8 cellular contexts compared by ENCODE assay signal in genomic region chr11:5808500-5809121, GRCh38. TPM values are rescaled to one million over a fixed set of nuclear protein-coding genes. Genes with fewer than 3 reads are reported as not detected.
DNase-seq lines count a peak whose midpoint lies in the region; ATAC-seq and TF ChIP-seq lines count a peak whose summit lies in the region.

TSS of gene OR52N2 (plus strand) at chr11:5808924. CDS start at chr11:5820336, 11,412 bp downstream.

- WGBS in gastroesophageal sphincter (ENCODE audit: low coverage in 1 of 2), 2 donors, result 0 to 3% methylated on average over 3 to 9 of the region's 24 CpGs

- DNase-seq in Caki2 (ENCODE audit: low read depth) (peak; percentile 36), Peyer's patch (peak; percentile 54 to 88 (median 77)), nucleus accumbens (lab: John Stamatoyannopoulos, UW) (peak in 47 of 56 donors; percentile 1 to 76 (median 23)), superior temporal gyrus (ENCODE audit: extremely low spot score) (peak; percentile 91)
- DNase-seq in activated T-helper 9 cell treated with anti-CD3 and anti-CD28 coated beads, Interleukin-2, amount 50 U/mL, for 16 hours (ENCODE audit: low read depth), result peak; percentile 46

- H3K36me3 ChIP-seq in Peyer's patch, result no peaks in the 10 kb centered on the region
- H3K36me3 ChIP-seq in gastroesophageal sphincter, result no peaks in the 10 kb centered on the region

- H3K27me3 ChIP-seq in Peyer's patch (no peaks in the 10 kb centered on the region), gastroesophageal sphincter (peaks cover 9% of the 10 kb centered on the region)

- peak; percentile 52 to 85 (median 78) for TF ChIP-seq CTCF in Peyer's patch (IDR thresholded peaks at IDR 0.05)
- peak; percentile 55 to 87 (median 70) for TF ChIP-seq CTCF in gastroesophageal sphincter (IDR thresholded peaks at IDR 0.05)

- H3K4me1 ChIP-seq in Peyer's patch (no peaks in the 10 kb centered on the region), gastroesophageal sphincter (peaks cover 0 to 12% (median 0%) of the 10 kb centered on the region in 3 donors)

- H3K4me3 ChIP-seq in Peyer's patch (peak within 1 kb of the TSS; percentile 20 to 53 (median 41)), gastroesophageal sphincter (peak within 1 kb of the TSS; percentile 23 to 45)

- H3K27ac ChIP-seq in Peyer's patch, result no peak within 1 kb of the TSS
- H3K27ac ChIP-seq in gastroesophageal sphincter, result no peak within 1 kb of the TSS

- in situ Hi-C loops in Caki2 (cut with HindIII; ENCODE audit: low pct_unique_long_range_greater_than_20kb, low sequenced_read_pairs), result no loop called here

- peak; percentile 85 for ATAC-seq in GM19463 (IDR thresholded peaks at IDR 0.05; ENCODE audit: unreplicated experiment)
- peak; percentile 96 for ATAC-seq in HG03575 (IDR thresholded peaks at IDR 0.05; ENCODE audit: extremely low read depth, insufficient number of reproducible peaks, low FRiP score, unreplicated experiment)
- ATAC-seq in gastroesophageal sphincter, result peak; percentile 79

- TF ChIP-seq EP300 in gastroesophageal sphincter (IDR thresholded peaks at IDR 0.05), result no peak

- H3K9me3 ChIP-seq in Peyer's patch, result no peaks in the 10 kb centered on the region
- H3K9me3 ChIP-seq in gastroesophageal sphincter, result no peaks in the 10 kb centered on the region

- TF ChIP-seq POLR2A in Peyer's patch (IDR thresholded peaks at IDR 0.05) (no peak), gastroesophageal sphincter (IDR thresholded peaks at IDR 0.05) (no peak)

RNA-seq across cellular contexts. Expression of gene OR52N2, which starts in this region (rescaled TPM):
- total RNA-seq in Caki2 (2014; rRNA removed; shearing (Covaris generic); ENCODE audit: low replicate concordance), result not detected in 2 replicates
- total RNA-seq in Peyer's patch (not detected), gastroesophageal sphincter (not detected)

Comparison
In these comparisons a context has a peak if more than half of its experiments do, and no peak if none do; other contexts are left out.
1. Peak in DNase-seq in Caki2; RNA of the gene not detected or under 1 TPM.
2. Peak in DNase-seq and H3K4me3 ChIP-seq in Peyer's patch; RNA of the gene not detected or under 1 TPM.
3. Peak in ATAC-seq and H3K4me3 ChIP-seq in gastroesophageal sphincter; RNA of the gene not detected or under 1 TPM.
4. DNase-seq: peak in every context shown above with its lines; median percentile 91 in superior temporal gyrus; 77 in Peyer's patch; 46 in activated T-helper 9 cell treated with anti-CD3 and anti-CD28 coated beads, Interleukin-2, amount 50 U/mL, for 16 hours; 36 in Caki2; 23 in nucleus accumbens.